In genomic region chr18:64026350-64026749, GRCh38 we compare ENCODE assay signal across 21 cellular contexts. TPM values are rescaled to one million over a fixed set of nuclear protein-coding genes. Genes with fewer than 3 reads are reported as not detected.
A peak's percentile ranks its signal among the peaks of the same experiment; 100 is the strongest.
DNase-seq lines count a peak whose midpoint lies in the region; FAIRE-seq and TF ChIP-seq lines count a peak whose summit lies in the region.
"Had no signal": no experiment of that assay in that cellular context is flagged by ENCODE, and none has a peak within 500 bp of the region (broad histone marks: within the 10 kb centered on the region; RNA-seq: fewer than 3 reads in every experiment).

No MANE protein-coding gene starts in this region.

- no peak for FAIRE-seq in H1 (lab: Jason Lieb, UNC)
- FAIRE-seq: A549, G401.6, GM12891, GM19239 had no signal

- H3K4me1 Mint-ChIP-seq in type B pancreatic cell (ENCODE audit: unreplicated experiment): no peaks in the 10 kb centered on the region

- WGBS in H1 (ENCODE audit: extremely low coverage in 1 of 2, insufficient coverage in 1 of 2, insufficient read length in 1 of 2, insufficient replicate concordance in 2 of 2, low coverage in 1 of 2, low lambda C conversion rate in 2 of 2, missing lambda C conversion rate in 1 of 2), 2 experiments: 88 to 100% methylated on average over 1 to 18 of the region's 20 CpGs
- WGBS in neuronal stem cell (ENCODE audit: extremely low coverage in 2 of 2, insufficient read length in 2 of 2, insufficient replicate concordance in 1 of 2), 2 donors: 100% methylated on average over 1 of the region's 20 CpGs; no CpG with 5 or more reads in 1 of the 2 donors
- WGBS in hepatocyte (ENCODE audit: low lambda C conversion rate, missing lambda C conversion rate): 98% methylated on average over 19 of the region's 20 CpGs

- TF ChIP-seq RAD21 in H1 (IDR thresholded peaks at IDR 0.05 in 1 of 2, conservative IDR thresholded peaks at IDR 0.05 in 1 of 2; ENCODE audit: low read depth in 2 of 2, low read length in 2 of 2): no peak

- DNase-seq in activated gamma-delta T cell (lab: John Stamatoyannopoulos, UW) (peak; percentile 4), activated gamma-delta T cell treated with Interleukin-2 at 50 U/mL for 16 hours (no peak), H1 (ENCODE audit: low read depth in 1 of 2, low spot score in 2 of 2) (no peak), neuronal stem cell (ENCODE audit: low spot score) (no peak), type B pancreatic cell (ENCODE audit: extremely low spot score, unreplicated experiment) (no peak), hepatocyte (ENCODE audit: low spot score) (no peak)
- DNase-seq: AML-193; Caco-2; Calu3; CD4-positive, alpha-beta T cell; CD8-positive, alpha-beta T cell; DMS79 treated with DMSO at 0.1 percent for 48 hours; GF-D8 had no signal

- H2BK15ac ChIP-seq in H1 (ENCODE audit: low read length) (no peak overlapping the region), neuronal stem cell (ENCODE audit: low read length) (no peak overlapping the region)

- H3K18ac ChIP-seq in H1 (ENCODE audit: extremely low read depth, low read length) (0 out of 2 replicates have a peak overlapping the region, but pooled peaks have one; percentile 19), neuronal stem cell (ENCODE audit: low read length) (no peak overlapping the region)

- peaks cover 5% of the 10 kb centered on the region for H3K27me3 Mint-ChIP-seq in type B pancreatic cell
- H3K27me3 Mint-ChIP-seq: CD4-positive, alpha-beta T cell had no signal

- CTCF ChIA-PET in H1 (lab: Charles Lee; ENCODE audit: partially characterized antibody): interaction anchor here (0.6 to 1.5 kb wide), 2 partner anchors 11 to 474 kb away, joined by 4 to 9 read pairs; no protein-coding TSS in a partner anchor

- H3K14ac ChIP-seq in H1 (ENCODE audit: insufficient read length) (no peak overlapping the region), neuronal stem cell (ENCODE audit: low read length) (peak overlapping the region; percentile 21)

- H4K5ac ChIP-seq in H1 (ENCODE audit: insufficient read length, low read depth, low read length): no peak overlapping the region

- TF ChIP-seq CTCF in H1 (IDR thresholded peaks at IDR 0.05; ENCODE audit: control extremely low read depth in 1 of 3, insufficient read depth in 1 of 3, low read depth in 1 of 3, low read length in 3 of 3): no peak
- TF ChIP-seq CTCF in type B pancreatic cell (conservative IDR thresholded peaks at IDR 0.05): no peak
- TF ChIP-seq CTCF in hepatocyte (IDR thresholded peaks at IDR 0.05; ENCODE audit: poor library complexity): no peak

- no peak overlapping the region for H4K91ac ChIP-seq in H1 (replicated peaks; ENCODE audit: insufficient read length, low read length)
- H4K91ac ChIP-seq in neuronal stem cell (ENCODE audit: low read depth, low read length, poor library complexity): no peak overlapping the region

- H3K4me3 ChIP-seq in H1 (ENCODE audit: extremely low read depth in 1 of 4, insufficient read depth in 2 of 4, low read depth in 3 of 4, low read length in 4 of 4) (no peak overlapping the region), neuronal stem cell (ENCODE audit: low read length in 2 of 2) (no peak overlapping the region), hepatocyte (no peak overlapping the region)
- H3K4me3 ChIP-seq: A549; BLaER1 treated with 17β-estradiol and CSF1 and Interleukin-3, amounts not matched to agents 10 nM and 100 nM had no signal

- H3K56ac ChIP-seq in H1 (replicated peaks; ENCODE audit: insufficient read length, low read depth, low read length): no peak overlapping the region

- H3K27ac ChIP-seq in H1 (ENCODE audit: low read depth, low read length) (no peak overlapping the region), neuronal stem cell (replicated peaks; ENCODE audit: low read length) (no peak overlapping the region), hepatocyte (no peak overlapping the region)
- H3K27ac ChIP-seq: 22Rv1; A549; BLaER1 treated with 17β-estradiol and CSF1 and Interleukin-3, amounts not matched to agents 10 nM and 100 nM; C4-2B had no signal

- no peak overlapping the region for H3K27ac Mint-ChIP-seq in type B pancreatic cell
- H3K27ac Mint-ChIP-seq: B cell; CD4-positive, alpha-beta T cell; CD8-positive, alpha-beta T cell had no signal

- no peaks in the 10 kb centered on the region for H3K23me2 ChIP-seq in H1 (ENCODE audit: low read depth, low read length)

- no peak overlapping the region for H3K4me3 Mint-ChIP-seq in type B pancreatic cell
- H3K4me3 Mint-ChIP-seq: B cell; CD4-positive, alpha-beta T cell; CD8-positive, alpha-beta T cell had no signal

- H3K79me2 ChIP-seq in H1 (ENCODE audit: control insufficient read depth in 1 of 2, insufficient read depth in 2 of 2, low read length in 2 of 2) (no peaks in the 10 kb centered on the region), hepatocyte (no peaks in the 10 kb centered on the region)

- H3K4me1 ChIP-seq in H1 (replicated peaks in 1 of 4; ENCODE audit: control insufficient read depth in 3 of 4, insufficient read depth in 4 of 4, low read length in 3 of 4) (peaks cover 0 to 3% (median 0%) of the 10 kb centered on the region in 4 experiments; a peak in 1 of 7 replicates), neuronal stem cell (ENCODE audit: control insufficient read depth in 2 of 2, insufficient read depth in 1 of 2, low read depth in 1 of 2, low read length in 2 of 2) (no peaks in the 10 kb centered on the region), hepatocyte (ENCODE audit: insufficient read depth) (no peaks in the 10 kb centered on the region)
- H3K4me1 ChIP-seq: A549, Caco-2 had no signal

- H3K9me3 ChIP-seq in H1 (ENCODE audit: insufficient read depth in 2 of 2, low read depth in 1 of 2, low read length in 1 of 2): no peaks in the 10 kb centered on the region; a peak in 1 of 4 replicates
- no peaks in the 10 kb centered on the region for H3K9me3 ChIP-seq in neuronal stem cell (replicated peaks in 1 of 2; ENCODE audit: control insufficient read depth in 2 of 2, insufficient read depth in 1 of 2, low read depth in 1 of 2, low read length in 2 of 2)
- H3K9me3 ChIP-seq in hepatocyte (ENCODE audit: low read depth): no peaks in the 10 kb centered on the region
- H3K9me3 ChIP-seq: A549, Caco-2 had no signal

- H3K27me3 ChIP-seq in H1 (replicated peaks in 1 of 4; ENCODE audit: control insufficient read depth in 3 of 4, extremely low read depth in 1 of 4, insufficient read depth in 3 of 4, low read length in 3 of 4) (no peaks in the 10 kb centered on the region), neuronal stem cell (ENCODE audit: control insufficient read depth in 3 of 3, insufficient read depth in 3 of 3, low read depth in 1 of 3, low read length in 3 of 3) (peaks cover 0 to under 1% (median 0%) of the 10 kb centered on the region in 3 experiments), hepatocyte (no peaks in the 10 kb centered on the region)
- H3K27me3 ChIP-seq: BLaER1 treated with 17β-estradiol and CSF1 and Interleukin-3, amounts not matched to agents 10 nM and 100 nM had no signal

- H4K8ac ChIP-seq in H1 (ENCODE audit: extremely low read depth, insufficient read depth, low read length) (no peak overlapping the region), neuronal stem cell (ENCODE audit: low read depth, low read length) (no peak overlapping the region)

- H3K9me2 ChIP-seq in hepatocyte (replicated peaks; ENCODE audit: insufficient read depth): no peaks in the 10 kb centered on the region

- H2BK20ac ChIP-seq in H1 (ENCODE audit: low read length): no peak overlapping the region

- POLR2A ChIA-PET in H1 (lab: Charles Lee; ENCODE audit: partially characterized antibody): no interaction called here

- H4K20me1 ChIP-seq in H1 (replicated peaks in 1 of 2; ENCODE audit: control insufficient read depth in 1 of 2, insufficient read depth in 2 of 2, low read length in 2 of 2) (no peaks in the 10 kb centered on the region), hepatocyte (ENCODE audit: insufficient read depth, poor library complexity, severe bottlenecking) (no peaks in the 10 kb centered on the region)
- H4K20me1 ChIP-seq: BLaER1 treated with 17β-estradiol and CSF1 and Interleukin-3, amounts not matched to agents 10 nM and 100 nM had no signal

- H3K9ac ChIP-seq in H1 (replicated peaks in 1 of 4; ENCODE audit: extremely low read depth in 1 of 4, low read depth in 3 of 4, low read length in 3 of 4) (no peak overlapping the region), neuronal stem cell (ENCODE audit: low read depth, low read length, poor library complexity) (no peak overlapping the region)
- H3K9ac ChIP-seq: BLaER1 treated with 17β-estradiol and CSF1 and Interleukin-3, amounts not matched to agents 10 nM and 100 nM had no signal

- H2AK5ac ChIP-seq in H1 (ENCODE audit: low read depth, low read length) (no peak overlapping the region), neuronal stem cell (ENCODE audit: low read depth, low read length) (no peak overlapping the region)

- no peak overlapping the region for H3K23ac ChIP-seq in H1 (ENCODE audit: insufficient read length)
- no peak overlapping the region for H3K23ac ChIP-seq in neuronal stem cell (ENCODE audit: low read depth, low read length, poor library complexity)

- H2BK5ac ChIP-seq in H1 (ENCODE audit: low read depth, low read length) (no peak overlapping the region), neuronal stem cell (ENCODE audit: low read length) (no peak overlapping the region)

- H3K4ac ChIP-seq in H1 (replicated peaks; ENCODE audit: insufficient read length, low read depth, low read length) (no peak overlapping the region), neuronal stem cell (ENCODE audit: low read length) (no peak overlapping the region)

- no peak overlapping the region for H2AFZ ChIP-seq in H1 (ENCODE audit: low read length)
- no peak overlapping the region for H2AFZ ChIP-seq in neuronal stem cell (ENCODE audit: low read length)
- no peak overlapping the region for H2AFZ ChIP-seq in hepatocyte

- H2BK120ac ChIP-seq in H1 (replicated peaks; ENCODE audit: low read depth, low read length) (no peak overlapping the region), neuronal stem cell (ENCODE audit: low read depth, low read length) (no peak overlapping the region)

- no peaks in the 10 kb centered on the region for H3K36me3 ChIP-seq in H1 (ENCODE audit: control insufficient read depth in 2 of 4, insufficient read depth in 4 of 4, low read length in 3 of 4)
- H3K36me3 ChIP-seq in neuronal stem cell (replicated peaks in 1 of 2; ENCODE audit: control insufficient read depth in 2 of 2, insufficient read depth in 2 of 2, low read length in 2 of 2): no peaks in the 10 kb centered on the region
- no peaks in the 10 kb centered on the region for H3K36me3 ChIP-seq in hepatocyte (replicated peaks; ENCODE audit: insufficient read depth, low read depth)
- H3K36me3 ChIP-seq: BLaER1 treated with 17β-estradiol and CSF1 and Interleukin-3, amounts not matched to agents 10 nM and 100 nM had no signal

- H2BK12ac ChIP-seq in H1 (ENCODE audit: low read depth, low read length) (no peak overlapping the region), neuronal stem cell (ENCODE audit: low read length) (no peak overlapping the region)

- H3K36me3 Mint-ChIP-seq in type B pancreatic cell: no peaks in the 10 kb centered on the region
- H3K36me3 Mint-ChIP-seq: CD8-positive, alpha-beta T cell had no signal

- no peak for TF ChIP-seq POLR2A in H1 (IDR thresholded peaks at IDR 0.05; ENCODE audit: control extremely low read depth in 1 of 2, low read depth in 2 of 2, low read length in 2 of 2)

- H3K4me2 ChIP-seq in H1 (ENCODE audit: insufficient read depth in 1 of 2, low read depth in 2 of 2, low read length in 2 of 2): no peak overlapping the region
- H3K4me2 ChIP-seq in neuronal stem cell (ENCODE audit: insufficient read depth, low read length, poor library complexity, severe bottlenecking): no peak overlapping the region
- H3K4me2 ChIP-seq in hepatocyte: no peak overlapping the region
- H3K4me2 ChIP-seq: A549; BLaER1 treated with 17β-estradiol and CSF1 and Interleukin-3, amounts not matched to agents 10 nM and 100 nM had no signal

- H3K9me3 Mint-ChIP-seq in type B pancreatic cell: no peaks in the 10 kb centered on the region
- H3K9me3 Mint-ChIP-seq: CD4-positive, alpha-beta T cell; CD8-positive, alpha-beta T cell had no signal

- no peak for TF ChIP-seq EP300 in H1 (IDR thresholded peaks at IDR 0.05; ENCODE audit: borderline replicate concordance in 1 of 2, low read depth in 2 of 2, low read length in 2 of 2)

- no peaks in the 10 kb centered on the region for H3K79me1 ChIP-seq in H1 (ENCODE audit: low read depth, low read length)
- no peaks in the 10 kb centered on the region for H3K79me1 ChIP-seq in neuronal stem cell (ENCODE audit: low read depth, low read length)

RNA-seq across cellular contexts. Expression of gene SERPINB8, which starts 56.5 kb away (rescaled TPM):
- total RNA-seq in H1 (2021; fragmentation: NEBNext Ultra II Directional; extraction: Animal tissue kit (Norgen Biotek cat#: 25700)): 0.50 and 1.2 TPM in 2 replicates
- polyA plus RNA-seq in H1 (2011; rRNA removed): 0.27 and 0.42 TPM in 2 replicates
- polyA plus RNA-seq in H1 (2011; cell fraction: cytosol; rRNA removed): 0.52 TPM
- polyA plus RNA-seq in H1 (2011; cell fraction: nucleus; rRNA removed): 0.43 TPM
- polyA plus RNA-seq in H1 (2012, experiment 1 of 2): 0.28 to 0.46 TPM (median 0.37 TPM) in 4 replicates
- not detected for polyA plus RNA-seq in H1 (2012, experiment 2 of 2)
- 0.65 TPM for polyA plus RNA-seq in H1 (2013, experiment 1 of 2)
- 0.77 TPM for polyA plus RNA-seq in H1 (2013, experiment 2 of 2)
- 0.24 and 0.47 TPM in 2 replicates for polyA minus RNA-seq in H1 (2011; rRNA and poly(A)+ RNA removed)
- polyA minus RNA-seq in H1 (2011; cell fraction: cytosol; rRNA and poly(A)+ RNA removed): 0.44 TPM
- 1.4 TPM for polyA minus RNA-seq in H1 (2011; cell fraction: nucleus; rRNA and poly(A)+ RNA removed)
- 0.35 TPM for polyA plus RNA-seq in neuronal stem cell (2013, experiment 1 of 2)
- 0.44 TPM for polyA plus RNA-seq in neuronal stem cell (2013, experiment 2 of 2)
- total RNA-seq in type B pancreatic cell (ENCODE audit: low replicate concordance): 7.4 and 17.9 TPM in 2 replicates
- 9.3 and 10.9 TPM in 2 replicates for total RNA-seq in hepatocyte
- polyA plus RNA-seq in hepatocyte: 14.7 and 16.7 TPM in 2 replicates
